In genomic region chr2:190119257-190119656, GRCh38 we compare ENCODE assay signal across 9 cellular contexts. TPM values are rescaled to one million over a fixed set of nuclear protein-coding genes. Genes with fewer than 3 reads are reported as not detected.
A peak's percentile ranks its signal among the peaks of the same experiment; 100 is the strongest.
DNase-seq lines count a peak whose midpoint lies in the region; ATAC-seq, FAIRE-seq and TF ChIP-seq lines count a peak whose summit lies in the region.
"Had no signal": no experiment of that assay in that cellular context is flagged by ENCODE, and none has a peak within 500 bp of the region (broad histone marks: within the 10 kb centered on the region; RNA-seq: fewer than 3 reads in every experiment).

No MANE protein-coding gene starts in this region.

- peak; percentile 92 for ATAC-seq in left lobe of liver

- TF ChIP-seq CTCF in tibial artery (IDR thresholded peaks at IDR 0.05): no peak

- no peaks in the 10 kb centered on the region for H3K4me1 ChIP-seq in tibial artery

- H3K36me3 ChIP-seq in tibial artery: no peaks in the 10 kb centered on the region

- FAIRE-seq in urothelium cell line (lab: Jason Lieb, UNC): no peak

- H3K9me3 ChIP-seq in tibial artery: no peaks in the 10 kb centered on the region

- peak; percentile 29 for DNase-seq in activated T-cell treated with anti-CD3 and anti-CD28 coated beads, Interleukin-2, amount 50 U/mL, for 1 hour
- DNase-seq in activated T-cell treated with anti-CD3 and anti-CD28 coated beads for 4 hours (no peak), cerebellum (ENCODE audit: low spot score) (peak; percentile 7), left lobe of liver (ENCODE audit: low spot score) (peak; percentile 48), tibial artery (peak; percentile 30 to 64), urothelium cell line (ENCODE audit: low spot score) (no peak), NCI-H510A (lab: John Stamatoyannopoulos, UW) (no peak)
- no peak for DNase-seq in activated effector memory CD4-positive, alpha-beta T cell treated with anti-CD3 and anti-CD28 coated beads, Interleukin-2, amount 50 U/mL, for 16 hours
- DNase-seq: NCI-H524 treated with DMSO at 0.1 percent for 48 hours had no signal

- no peaks in the 10 kb centered on the region for H3K27me3 ChIP-seq in tibial artery

- no peak overlapping the region for H3K27ac ChIP-seq in tibial artery

- intact Hi-C loops in tibial artery (cut with DNase I; ENCODE audit: low total_unique reads): no loop called here

- peak overlapping the region; percentile 20 to 24 for H3K4me3 ChIP-seq in tibial artery

RNA-seq across cellular contexts. Expression of gene MSTN, which starts 56.7 kb away (rescaled TPM):
- total RNA-seq in cerebellum (5.2 TPM), left lobe of liver (not detected)

Comparison
In these comparisons a context has a peak if more than half of its experiments do, and no peak if none do; other contexts are left out.
1. DNase-seq: peak in activated T-cell treated with anti-CD3 and anti-CD28 coated beads, Interleukin-2, amount 50 U/mL, for 1 hour (single experiment), cerebellum (single experiment), left lobe of liver (single experiment) and tibial artery (2 of 2); none in activated T-cell treated with anti-CD3 and anti-CD28 coated beads for 4 hours (single experiment), urothelium cell line (single experiment), NCI-H510A (single experiment) and activated effector memory CD4-positive, alpha-beta T cell treated with anti-CD3 and anti-CD28 coated beads, Interleukin-2, amount 50 U/mL, for 16 hours (single experiment).